Comparison of ENCODE assay signal across 30 cellular contexts in genomic region chr11:109898592-109898991, GRCh38.
"Had no signal": no experiment of that assay in that cellular context is flagged by ENCODE, and none has a peak within 500 bp of the region (broad histone marks: within the 10 kb centered on the region; RNA-seq: fewer than 3 reads in every experiment).

No MANE protein-coding gene starts in this region.

- H3K36me3 ChIP-seq: adrenal gland, ascending aorta, brain microvascular endothelial cell, cardiac muscle cell had no signal

- H3K4me1 ChIP-seq: adrenal gland, ascending aorta, body of pancreas, breast epithelium had no signal

- H3K27me3 ChIP-seq: adrenal gland, ascending aorta, body of pancreas, brain microvascular endothelial cell, breast epithelium, cardiac muscle cell had no signal

- H3K9me3 ChIP-seq: body of pancreas had no signal

- H3K4me3 ChIP-seq: adrenal gland, ascending aorta, body of pancreas, breast epithelium, cardiac muscle cell had no signal

- H3K27ac ChIP-seq: adrenal gland, ascending aorta, body of pancreas, brain microvascular endothelial cell, breast epithelium, cardiac muscle cell had no signal

- DNase-seq: activated effector memory CD4-positive, alpha-beta T cell treated with anti-CD3 and anti-CD28 coated beads, Interleukin-2, amount 50 U/mL, for 16 hours; activated effector memory CD4-positive, alpha-beta T cell treated with Interleukin-2 at 50 U/mL for 16 hours; activated gamma-delta T cell; activated gamma-delta T cell treated with Interleukin-2 at 50 U/mL for 16 hours; activated naive CD4-positive, alpha-beta T cell; activated naive CD4-positive, alpha-beta T cell treated with anti-CD3 and anti-CD28 coated beads for 36 hours; activated naive CD4-positive, alpha-beta T cell treated with anti-CD3 and anti-CD28 coated beads, Interleukin-2, amount 10 ng/mL, durations not matched to agents 7 days and 5 days; activated naive CD4-positive, alpha-beta T cell treated with anti-CD3 and anti-CD28 coated beads, Interleukin-2, amount 50 U/mL, for 16 hours; activated naive CD4-positive, alpha-beta T cell treated with Interleukin-2 at 50 U/mL for 16 hours; activated naive CD8-positive, alpha-beta T cell treated with anti-CD3 and anti-CD28 coated beads for 36 hours; activated naive CD8-positive, alpha-beta T cell treated with anti-CD3 and anti-CD28 coated beads, Interleukin-2, amount 10 ng/mL, durations not matched to agents 7 days and 5 days; activated naive CD8-positive, alpha-beta T cell treated with anti-CD3 and anti-CD28 coated beads, Interleukin-2, amount 50 U/mL, for 24 hours; activated T-cell treated with anti-CD3 and anti-CD28 coated beads, Interleukin-2, amount 50 U/mL, for 4 hours; activated T-cell treated with anti-CD3 and anti-CD28 coated beads, Interleukin-2, amount 50 U/mL, for 48 hours; activated T-cell treated with anti-CD3 and anti-CD28 coated beads, Interleukin-2, amount 50 U/mL, for 72 hours; adrenal gland; amniotic stem cell; amygdala; anterior cingulate cortex; aorta; body of pancreas; brain microvascular endothelial cell; caudate nucleus; central memory CD4-positive, alpha-beta T cell; cerebellar nuclear complex had no signal

- ATAC-seq: activated naive CD4-positive, alpha-beta T cell treated with anti-CD3 and anti-CD28 coated beads, Interleukin-2, amount 50 U/mL, for 72 hours; activated naive CD8-positive, alpha-beta T cell treated with anti-CD3 and anti-CD28 coated beads, Interleukin-2, amount 50 U/mL, for 24 hours; activated T-cell treated with anti-CD3 and anti-CD28 coated beads, Interleukin-2, amount 50 U/mL, for 4 hours; activated T-cell treated with anti-CD3 and anti-CD28 coated beads, Interleukin-2, amount 50 U/mL, for 72 hours; activated T-helper 17 cell treated with anti-CD3 and anti-CD28 coated beads, Interleukin-2, amount 50 U/mL, for 72 hours; body of pancreas had no signal
